ENCODE assay signal across 1 cellular context in the genomic region with DNA sequence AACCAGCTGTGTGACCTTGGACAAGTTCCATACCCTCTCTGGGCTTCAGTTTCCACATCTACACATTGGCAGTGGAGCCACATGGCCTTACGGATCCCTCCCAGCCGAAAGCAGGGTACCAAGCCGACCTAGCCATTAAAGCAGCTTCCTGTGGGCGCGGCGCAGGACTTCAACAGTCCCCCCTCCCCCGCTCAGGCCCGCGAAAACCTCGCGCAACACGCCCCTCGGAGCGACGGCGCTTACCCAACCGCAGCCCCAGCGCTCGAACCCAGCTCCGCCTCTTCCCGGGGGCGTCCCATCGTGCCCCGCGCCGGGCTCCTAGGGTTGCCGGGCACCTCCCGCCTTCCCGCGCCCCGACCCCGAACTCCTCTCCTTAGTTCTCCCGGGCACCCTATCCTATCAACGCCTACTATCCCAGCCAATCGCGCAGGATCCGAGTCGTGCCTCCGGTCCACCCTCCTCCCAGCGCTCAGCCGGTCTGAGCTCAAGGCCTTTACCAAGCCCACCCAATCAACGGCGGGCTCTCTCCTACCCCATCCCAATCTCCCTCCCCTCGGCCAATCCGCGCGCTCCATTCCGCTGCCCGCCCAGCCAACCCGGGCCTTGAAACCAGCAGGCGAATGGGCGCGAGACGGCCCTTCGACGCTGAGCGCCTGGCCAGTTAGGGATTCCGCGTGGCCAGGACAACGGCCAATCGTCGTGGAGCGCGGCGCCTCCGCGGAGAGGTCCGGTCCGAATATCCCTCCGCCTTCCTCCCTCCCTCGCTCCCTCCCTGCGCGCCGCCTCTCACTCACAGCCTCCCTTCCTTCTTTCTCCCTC.
TF ChIP-seq lines count a peak whose summit lies in the region.

A gene (plus strand): TSS at position 767 of the 819 bp plus-strand sequence. CDS start 326 bp downstream, outside the sequence.

TF ChIP-seq in HepG2, 621 proteins besides CTCF, POLR2A, EP300 and RAD21 (continued from another document and continues in another):
- 0 out of 2 replicates have a peak, but pooled peaks have one; percentile 23 for TF ChIP-seq TOE1 (CRISPR knock-in tag; IDR thresholded peaks at IDR 0.05)
- TF ChIP-seq PCBP2 (optimal IDR thresholded peaks at IDR 0.05; ENCODE audit: low read depth, low read length, poor library complexity, severe bottlenecking), result no peak
- TF ChIP-seq, protein P1, sequence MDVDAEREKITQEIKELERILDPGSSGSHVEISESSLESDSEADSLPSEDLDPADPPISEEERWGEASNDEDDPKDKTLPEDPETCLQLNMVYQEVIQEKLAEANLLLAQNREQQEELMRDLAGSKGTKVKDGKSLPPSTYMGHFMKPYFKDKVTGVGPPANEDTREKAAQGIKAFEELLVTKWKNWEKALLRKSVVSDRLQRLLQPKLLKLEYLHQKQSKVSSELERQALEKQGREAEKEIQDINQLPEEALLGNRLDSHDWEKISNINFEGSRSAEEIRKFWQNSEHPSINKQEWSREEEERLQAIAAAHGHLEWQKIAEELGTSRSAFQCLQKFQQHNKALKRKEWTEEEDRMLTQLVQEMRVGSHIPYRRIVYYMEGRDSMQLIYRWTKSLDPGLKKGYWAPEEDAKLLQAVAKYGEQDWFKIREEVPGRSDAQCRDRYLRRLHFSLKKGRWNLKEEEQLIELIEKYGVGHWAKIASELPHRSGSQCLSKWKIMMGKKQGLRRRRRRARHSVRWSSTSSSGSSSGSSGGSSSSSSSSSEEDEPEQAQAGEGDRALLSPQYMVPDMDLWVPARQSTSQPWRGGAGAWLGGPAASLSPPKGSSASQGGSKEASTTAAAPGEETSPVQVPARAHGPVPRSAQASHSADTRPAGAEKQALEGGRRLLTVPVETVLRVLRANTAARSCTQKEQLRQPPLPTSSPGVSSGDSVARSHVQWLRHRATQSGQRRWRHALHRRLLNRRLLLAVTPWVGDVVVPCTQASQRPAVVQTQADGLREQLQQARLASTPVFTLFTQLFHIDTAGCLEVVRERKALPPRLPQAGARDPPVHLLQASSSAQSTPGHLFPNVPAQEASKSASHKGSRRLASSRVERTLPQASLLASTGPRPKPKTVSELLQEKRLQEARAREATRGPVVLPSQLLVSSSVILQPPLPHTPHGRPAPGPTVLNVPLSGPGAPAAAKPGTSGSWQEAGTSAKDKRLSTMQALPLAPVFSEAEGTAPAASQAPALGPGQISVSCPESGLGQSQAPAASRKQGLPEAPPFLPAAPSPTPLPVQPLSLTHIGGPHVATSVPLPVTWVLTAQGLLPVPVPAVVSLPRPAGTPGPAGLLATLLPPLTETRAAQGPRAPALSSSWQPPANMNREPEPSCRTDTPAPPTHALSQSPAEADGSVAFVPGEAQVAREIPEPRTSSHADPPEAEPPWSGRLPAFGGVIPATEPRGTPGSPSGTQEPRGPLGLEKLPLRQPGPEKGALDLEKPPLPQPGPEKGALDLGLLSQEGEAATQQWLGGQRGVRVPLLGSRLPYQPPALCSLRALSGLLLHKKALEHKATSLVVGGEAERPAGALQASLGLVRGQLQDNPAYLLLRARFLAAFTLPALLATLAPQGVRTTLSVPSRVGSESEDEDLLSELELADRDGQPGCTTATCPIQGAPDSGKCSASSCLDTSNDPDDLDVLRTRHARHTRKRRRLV (CRISPR knock-in tag; IDR thresholded peaks at IDR 0.05), result 0 out of 2 replicates have a peak, but pooled peaks have one; percentile 77
- TF ChIP-seq, protein P2, sequence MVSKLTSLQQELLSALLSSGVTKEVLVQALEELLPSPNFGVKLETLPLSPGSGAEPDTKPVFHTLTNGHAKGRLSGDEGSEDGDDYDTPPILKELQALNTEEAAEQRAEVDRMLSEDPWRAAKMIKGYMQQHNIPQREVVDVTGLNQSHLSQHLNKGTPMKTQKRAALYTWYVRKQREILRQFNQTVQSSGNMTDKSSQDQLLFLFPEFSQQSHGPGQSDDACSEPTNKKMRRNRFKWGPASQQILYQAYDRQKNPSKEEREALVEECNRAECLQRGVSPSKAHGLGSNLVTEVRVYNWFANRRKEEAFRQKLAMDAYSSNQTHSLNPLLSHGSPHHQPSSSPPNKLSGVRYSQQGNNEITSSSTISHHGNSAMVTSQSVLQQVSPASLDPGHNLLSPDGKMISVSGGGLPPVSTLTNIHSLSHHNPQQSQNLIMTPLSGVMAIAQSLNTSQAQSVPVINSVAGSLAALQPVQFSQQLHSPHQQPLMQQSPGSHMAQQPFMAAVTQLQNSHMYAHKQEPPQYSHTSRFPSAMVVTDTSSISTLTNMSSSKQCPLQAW (CRISPR knock-in tag; IDR thresholded peaks at IDR 0.05), result peak; percentile 83
- TF ChIP-seq ETV6 (CRISPR knock-in tag; conservative IDR thresholded peaks at IDR 0.05), result peak; percentile 86; the same call in 1 of the 2 replicates
- TF ChIP-seq RNF2 (conservative IDR thresholded peaks at IDR 0.05; ENCODE audit: low read depth), result peak; percentile 98
- peak; percentile 91 for TF ChIP-seq ZNF205 (CRISPR knock-in tag; IDR thresholded peaks at IDR 0.05)
- TF ChIP-seq HOXA9 (CRISPR knock-in tag; IDR thresholded peaks at IDR 0.05; ENCODE audit: borderline replicate concordance), result peak; percentile 93
- TF ChIP-seq ZNF724P (CRISPR knock-in tag; IDR thresholded peaks at IDR 0.05; ENCODE audit: borderline replicate concordance), result peak; percentile 88; the same call in 1 of the 2 replicates
- TF ChIP-seq MATR3 (CRISPR knock-in tag; IDR thresholded peaks at IDR 0.05), result no peak
- TF ChIP-seq SMARCC2 (IDR thresholded peaks at IDR 0.05), result no peak
- TF ChIP-seq HOXA5 (CRISPR knock-in tag; IDR thresholded peaks at IDR 0.05), result peak; percentile 93
- peak; percentile 49 for TF ChIP-seq HCFC1 (IDR thresholded peaks at IDR 0.05; ENCODE audit: low read depth, low read length)
- TF ChIP-seq ZNF790 (CRISPR knock-in tag; IDR thresholded peaks at IDR 0.05; ENCODE audit: borderline replicate concordance), result peak; percentile 97; the same call in 1 of the 2 replicates
- no peak; the same call in 1 of the 2 replicates for TF ChIP-seq FLYWCH1 (CRISPR knock-in tag; IDR thresholded peaks at IDR 0.05)
- TF ChIP-seq, protein P3, sequence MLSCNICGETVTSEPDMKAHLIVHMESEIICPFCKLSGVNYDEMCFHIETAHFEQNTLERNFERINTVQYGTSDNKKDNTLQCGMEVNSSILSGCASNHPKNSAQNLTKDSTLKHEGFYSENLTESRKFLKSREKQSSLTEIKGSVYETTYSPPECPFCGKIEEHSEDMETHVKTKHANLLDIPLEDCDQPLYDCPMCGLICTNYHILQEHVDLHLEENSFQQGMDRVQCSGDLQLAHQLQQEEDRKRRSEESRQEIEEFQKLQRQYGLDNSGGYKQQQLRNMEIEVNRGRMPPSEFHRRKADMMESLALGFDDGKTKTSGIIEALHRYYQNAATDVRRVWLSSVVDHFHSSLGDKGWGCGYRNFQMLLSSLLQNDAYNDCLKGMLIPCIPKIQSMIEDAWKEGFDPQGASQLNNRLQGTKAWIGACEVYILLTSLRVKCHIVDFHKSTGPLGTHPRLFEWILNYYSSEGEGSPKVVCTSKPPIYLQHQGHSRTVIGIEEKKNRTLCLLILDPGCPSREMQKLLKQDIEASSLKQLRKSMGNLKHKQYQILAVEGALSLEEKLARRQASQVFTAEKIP (CRISPR knock-in tag; IDR thresholded peaks at IDR 0.05; ENCODE audit: borderline replicate concordance), result no peak
- peak; percentile 81 for TF ChIP-seq CENPT (CRISPR knock-in tag; IDR thresholded peaks at IDR 0.05; ENCODE audit: low read depth)
- peak; percentile 39; the same call in 1 of the 2 replicates for TF ChIP-seq ZNF629 (CRISPR knock-in tag; conservative IDR thresholded peaks at IDR 0.05)
- no peak; the same call in 1 of the 2 replicates for TF ChIP-seq ZNF562 (CRISPR knock-in tag; IDR thresholded peaks at IDR 0.05; ENCODE audit: borderline replicate concordance)
- TF ChIP-seq SMAD1 (CRISPR knock-in tag; IDR thresholded peaks at IDR 0.05; ENCODE audit: borderline replicate concordance, low read depth), result no peak
- TF ChIP-seq ZNF296 (CRISPR knock-in tag; conservative IDR thresholded peaks at IDR 0.05), result no peak
- peak; percentile 90 for TF ChIP-seq HOXA3 (CRISPR knock-in tag; IDR thresholded peaks at IDR 0.05)
- peak; percentile 63; the same call in 1 of the 2 replicates for TF ChIP-seq NKX3-1 (CRISPR knock-in tag; IDR thresholded peaks at IDR 0.05)
- peak; percentile 89 for TF ChIP-seq ZNF709 (CRISPR knock-in tag; IDR thresholded peaks at IDR 0.05)
- peak; percentile 10; the same call in 1 of the 2 replicates for TF ChIP-seq ZNF607 (CRISPR knock-in tag; IDR thresholded peaks at IDR 0.05; ENCODE audit: borderline replicate concordance)
- TF ChIP-seq ZFY (CRISPR knock-in tag; IDR thresholded peaks at IDR 0.05), result peak; percentile 68
- peak; percentile 88; the same call in 1 of the 2 replicates for TF ChIP-seq NFKBIZ (CRISPR knock-in tag; IDR thresholded peaks at IDR 0.05)
- TF ChIP-seq MIER2 (CRISPR knock-in tag; IDR thresholded peaks at IDR 0.05), result peak; percentile 81; the same call in 1 of the 2 replicates
- TF ChIP-seq CBX1 (IDR thresholded peaks at IDR 0.05; ENCODE audit: low read depth), result peak; percentile 97
- TF ChIP-seq BRD4 (CRISPR knock-in tag; IDR thresholded peaks at IDR 0.05), result peak; percentile 89
- TF ChIP-seq NFYC (CRISPR knock-in tag; IDR thresholded peaks at IDR 0.05), result peak; percentile 97
- TF ChIP-seq, protein P4, sequence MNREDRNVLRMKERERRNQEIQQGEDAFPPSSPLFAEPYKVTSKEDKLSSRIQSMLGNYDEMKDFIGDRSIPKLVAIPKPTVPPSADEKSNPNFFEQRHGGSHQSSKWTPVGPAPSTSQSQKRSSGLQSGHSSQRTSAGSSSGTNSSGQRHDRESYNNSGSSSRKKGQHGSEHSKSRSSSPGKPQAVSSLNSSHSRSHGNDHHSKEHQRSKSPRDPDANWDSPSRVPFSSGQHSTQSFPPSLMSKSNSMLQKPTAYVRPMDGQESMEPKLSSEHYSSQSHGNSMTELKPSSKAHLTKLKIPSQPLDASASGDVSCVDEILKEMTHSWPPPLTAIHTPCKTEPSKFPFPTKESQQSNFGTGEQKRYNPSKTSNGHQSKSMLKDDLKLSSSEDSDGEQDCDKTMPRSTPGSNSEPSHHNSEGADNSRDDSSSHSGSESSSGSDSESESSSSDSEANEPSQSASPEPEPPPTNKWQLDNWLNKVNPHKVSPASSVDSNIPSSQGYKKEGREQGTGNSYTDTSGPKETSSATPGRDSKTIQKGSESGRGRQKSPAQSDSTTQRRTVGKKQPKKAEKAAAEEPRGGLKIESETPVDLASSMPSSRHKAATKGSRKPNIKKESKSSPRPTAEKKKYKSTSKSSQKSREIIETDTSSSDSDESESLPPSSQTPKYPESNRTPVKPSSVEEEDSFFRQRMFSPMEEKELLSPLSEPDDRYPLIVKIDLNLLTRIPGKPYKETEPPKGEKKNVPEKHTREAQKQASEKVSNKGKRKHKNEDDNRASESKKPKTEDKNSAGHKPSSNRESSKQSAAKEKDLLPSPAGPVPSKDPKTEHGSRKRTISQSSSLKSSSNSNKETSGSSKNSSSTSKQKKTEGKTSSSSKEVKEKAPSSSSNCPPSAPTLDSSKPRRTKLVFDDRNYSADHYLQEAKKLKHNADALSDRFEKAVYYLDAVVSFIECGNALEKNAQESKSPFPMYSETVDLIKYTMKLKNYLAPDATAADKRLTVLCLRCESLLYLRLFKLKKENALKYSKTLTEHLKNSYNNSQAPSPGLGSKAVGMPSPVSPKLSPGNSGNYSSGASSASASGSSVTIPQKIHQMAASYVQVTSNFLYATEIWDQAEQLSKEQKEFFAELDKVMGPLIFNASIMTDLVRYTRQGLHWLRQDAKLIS (CRISPR knock-in tag; IDR thresholded peaks at IDR 0.05), result peak; percentile 46; the same call in 1 of the 2 replicates
- TF ChIP-seq, protein P5, sequence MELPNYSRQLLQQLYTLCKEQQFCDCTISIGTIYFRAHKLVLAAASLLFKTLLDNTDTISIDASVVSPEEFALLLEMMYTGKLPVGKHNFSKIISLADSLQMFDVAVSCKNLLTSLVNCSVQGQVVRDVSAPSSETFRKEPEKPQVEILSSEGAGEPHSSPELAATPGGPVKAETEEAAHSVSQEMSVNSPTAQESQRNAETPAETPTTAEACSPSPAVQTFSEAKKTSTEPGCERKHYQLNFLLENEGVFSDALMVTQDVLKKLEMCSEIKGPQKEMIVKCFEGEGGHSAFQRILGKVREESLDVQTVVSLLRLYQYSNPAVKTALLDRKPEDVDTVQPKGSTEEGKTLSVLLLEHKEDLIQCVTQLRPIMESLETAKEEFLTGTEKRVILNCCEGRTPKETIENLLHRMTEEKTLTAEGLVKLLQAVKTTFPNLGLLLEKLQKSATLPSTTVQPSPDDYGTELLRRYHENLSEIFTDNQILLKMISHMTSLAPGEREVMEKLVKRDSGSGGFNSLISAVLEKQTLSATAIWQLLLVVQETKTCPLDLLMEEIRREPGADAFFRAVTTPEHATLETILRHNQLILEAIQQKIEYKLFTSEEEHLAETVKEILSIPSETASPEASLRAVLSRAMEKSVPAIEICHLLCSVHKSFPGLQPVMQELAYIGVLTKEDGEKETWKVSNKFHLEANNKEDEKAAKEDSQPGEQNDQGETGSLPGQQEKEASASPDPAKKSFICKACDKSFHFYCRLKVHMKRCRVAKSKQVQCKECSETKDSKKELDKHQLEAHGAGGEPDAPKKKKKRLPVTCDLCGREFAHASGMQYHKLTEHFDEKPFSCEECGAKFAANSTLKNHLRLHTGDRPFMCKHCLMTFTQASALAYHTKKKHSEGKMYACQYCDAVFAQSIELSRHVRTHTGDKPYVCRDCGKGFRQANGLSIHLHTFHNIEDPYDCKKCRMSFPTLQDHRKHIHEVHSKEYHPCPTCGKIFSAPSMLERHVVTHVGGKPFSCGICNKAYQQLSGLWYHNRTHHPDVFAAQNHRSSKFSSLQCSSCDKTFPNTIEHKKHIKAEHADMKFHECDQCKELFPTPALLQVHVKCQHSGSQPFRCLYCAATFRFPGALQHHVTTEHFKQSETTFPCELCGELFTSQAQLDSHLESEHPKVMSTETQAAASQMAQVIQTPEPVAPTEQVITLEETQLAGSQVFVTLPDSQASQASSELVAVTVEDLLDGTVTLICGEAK (IDR thresholded peaks at IDR 0.05), result no peak
- TF ChIP-seq, protein P5 (CRISPR knock-in tag; IDR thresholded peaks at IDR 0.05), result peak; percentile 72; the same call in 1 of the 2 replicates
- peak; percentile 98 for TF ChIP-seq KDM2A (CRISPR knock-in tag; IDR thresholded peaks at IDR 0.05; ENCODE audit: borderline replicate concordance, low read depth)
